ENCODE assay signal across 1 cellular context in the genomic region with DNA sequence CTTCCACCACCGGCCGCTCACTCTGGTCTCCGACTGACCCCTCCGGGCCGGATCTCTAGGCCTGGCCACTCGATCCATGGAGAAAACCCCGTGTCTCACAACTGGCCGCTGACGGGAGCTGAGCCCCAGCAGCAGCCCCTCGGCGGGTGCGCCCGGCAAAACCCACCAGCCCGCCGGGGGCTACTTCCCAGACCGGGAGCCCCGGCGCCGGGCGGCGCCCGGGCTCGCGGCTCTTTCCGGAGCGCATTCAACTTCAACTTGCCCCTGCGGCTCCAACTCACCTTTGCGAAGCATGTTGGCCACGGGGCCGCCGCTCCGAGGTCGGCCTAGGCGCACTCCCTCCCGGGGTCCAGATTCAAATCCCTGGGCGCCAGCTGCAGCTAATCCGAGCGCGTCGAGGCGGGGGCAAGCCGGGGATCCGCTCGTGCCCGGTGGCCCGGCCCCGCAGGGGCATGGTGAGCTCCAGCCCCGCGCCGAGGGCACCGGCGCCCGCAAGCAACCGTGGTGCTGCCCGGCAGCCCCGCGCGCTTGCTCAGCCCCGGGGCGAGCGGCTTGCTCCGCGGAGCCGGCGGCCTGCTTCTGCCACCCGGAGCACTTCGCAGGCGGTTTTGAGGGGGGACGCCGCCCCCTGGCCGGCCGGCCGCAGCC.
TF ChIP-seq lines count a peak whose summit lies in the region.

No MANE protein-coding gene starts in this region.

TF ChIP-seq in liver, 16 proteins besides CTCF, POLR2A, EP300 and RAD21 (continued from another document):
- TF ChIP-seq, protein P1, sequence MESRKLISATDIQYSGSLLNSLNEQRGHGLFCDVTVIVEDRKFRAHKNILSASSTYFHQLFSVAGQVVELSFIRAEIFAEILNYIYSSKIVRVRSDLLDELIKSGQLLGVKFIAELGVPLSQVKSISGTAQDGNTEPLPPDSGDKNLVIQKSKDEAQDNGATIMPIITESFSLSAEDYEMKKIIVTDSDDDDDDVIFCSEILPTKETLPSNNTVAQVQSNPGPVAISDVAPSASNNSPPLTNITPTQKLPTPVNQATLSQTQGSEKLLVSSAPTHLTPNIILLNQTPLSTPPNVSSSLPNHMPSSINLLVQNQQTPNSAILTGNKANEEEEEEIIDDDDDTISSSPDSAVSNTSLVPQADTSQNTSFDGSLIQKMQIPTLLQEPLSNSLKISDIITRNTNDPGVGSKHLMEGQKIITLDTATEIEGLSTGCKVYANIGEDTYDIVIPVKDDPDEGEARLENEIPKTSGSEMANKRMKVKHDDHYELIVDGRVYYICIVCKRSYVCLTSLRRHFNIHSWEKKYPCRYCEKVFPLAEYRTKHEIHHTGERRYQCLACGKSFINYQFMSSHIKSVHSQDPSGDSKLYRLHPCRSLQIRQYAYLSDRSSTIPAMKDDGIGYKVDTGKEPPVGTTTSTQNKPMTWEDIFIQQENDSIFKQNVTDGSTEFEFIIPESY (IDR thresholded peaks at IDR 0.05), result no peak
- TF ChIP-seq NR2F2 (IDR thresholded peaks at IDR 0.05), result no peak
- TF ChIP-seq HNF4A (conservative IDR thresholded peaks at IDR 0.05), result no peak
- no peak for TF ChIP-seq FOXA1 (IDR thresholded peaks at IDR 0.05)
